Comparison of ENCODE assay signal across 8 cellular contexts in the genomic region with DNA sequence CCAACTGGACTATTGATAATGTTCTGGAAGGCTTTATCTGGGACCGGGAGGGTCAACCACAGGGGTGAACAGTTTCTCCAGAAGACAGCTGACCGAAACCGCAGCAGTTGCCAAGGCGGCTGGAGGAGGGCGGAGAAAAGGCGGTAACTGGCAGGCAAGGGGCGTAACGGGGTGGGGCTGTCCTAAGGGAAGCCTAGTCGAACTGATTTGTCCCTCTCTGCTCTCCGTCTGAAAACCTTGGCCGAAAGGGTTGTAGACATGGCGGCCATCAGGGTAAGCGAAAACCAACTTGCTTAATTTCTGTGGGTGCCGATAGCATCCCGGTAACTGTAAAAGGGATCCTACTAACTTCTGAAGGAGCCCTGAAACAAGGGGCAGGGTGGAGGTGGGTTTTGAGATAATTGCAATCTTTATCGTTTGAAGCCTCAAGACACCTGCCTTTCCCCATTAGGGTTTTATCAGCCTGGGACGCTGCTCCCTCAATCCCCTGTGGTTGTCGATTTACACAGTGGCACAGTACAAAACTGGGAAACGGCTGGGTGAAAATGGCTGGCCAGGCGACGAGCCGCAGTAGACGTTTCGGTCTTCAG. TPM values are rescaled to one million over a fixed set of nuclear protein-coding genes. Genes with fewer than 3 reads are reported as not detected.
A peak's percentile ranks its signal among the peaks of the same experiment; 100 is the strongest.
DNase-seq lines count a peak whose midpoint lies in the region; ATAC-seq, FAIRE-seq and TF ChIP-seq lines count a peak whose summit lies in the region.

A gene with protein sequence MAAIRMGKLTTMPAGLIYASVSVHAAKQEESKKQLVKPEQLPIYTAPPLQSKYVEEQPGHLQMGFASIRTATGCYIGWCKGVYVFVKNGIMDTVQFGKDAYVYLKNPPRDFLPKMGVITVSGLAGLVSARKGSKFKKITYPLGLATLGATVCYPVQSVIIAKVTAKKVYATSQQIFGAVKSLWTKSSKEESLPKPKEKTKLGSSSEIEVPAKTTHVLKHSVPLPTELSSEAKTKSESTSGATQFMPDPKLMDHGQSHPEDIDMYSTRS (plus strand): TSS at position 223 of the 590 bp plus-strand sequence. CDS start 36 bp downstream, at position 259.

- FAIRE-seq in GM18507 (lab: Jason Lieb, UNC) (peak; percentile 97), GM12878 (lab: Jason Lieb, UNC) (peak; percentile 64)

- SMC1A ChIA-PET in GM12878 (lab: Charles Lee; ENCODE audit: uncharacterized antibody, unreplicated experiment) = interaction anchor here (1.0 kb wide), 1 partner anchor 52 kb away, joined by 4 read pairs; no protein-coding TSS in a partner anchor

- peak within 1 kb of the TSS; percentile 54 for H3K4me2 ChIP-seq in GM12878 (ENCODE audit: control insufficient read depth, insufficient read depth)

- TSS peak; percentile 86 for BruUV-seq in GM12878 (replicated peaks; lab: Mats Ljungman, UMichigan)

- peak within 1 kb of the TSS; percentile 73 for H2AFZ ChIP-seq in GM12878 (ENCODE audit: control insufficient read depth, low read depth, low read length)

- no peaks in the 10 kb centered on the region for H3K27me3 ChIP-seq in GM12878 (replicated peaks in 1 of 2; ENCODE audit: control insufficient read depth in 2 of 2, insufficient read depth in 2 of 2, low read length in 1 of 2)

- CTCF ChIA-PET in GM12878 (lab: Yijun Ruan, JAX) = interaction anchor here (1.1 kb wide), 1 partner anchor 96 kb away, joined by 3 read pairs; no protein-coding TSS in a partner anchor

- intact Hi-C loops in GM12878 (cut with micrococcal nuclease; ENCODE audit: unreplicated experiment) (no loop called here), sciatic nerve (cut with DNase I) (no loop called here)

- no peaks in the 10 kb centered on the region for H3K9me3 ChIP-seq in GM12878 (replicated peaks; ENCODE audit: control insufficient read depth, insufficient read depth, low read length)

- in situ Hi-C loops in GM12878 (cut with MboI) = no loop called here

- H3K79me2 ChIP-seq in GM12878 (ENCODE audit: control insufficient read depth, insufficient read depth, low read length) = peaks cover 7% of the 10 kb centered on the region

- H3K27ac ChIP-seq in GM12878 (ENCODE audit: control insufficient read depth, insufficient read depth) = peak within 1 kb of the TSS; percentile 55

- no peaks in the 10 kb centered on the region for H3K4me1 ChIP-seq in GM12878 (ENCODE audit: control insufficient read depth, insufficient read depth, low read length)

- peak within 1 kb of the TSS; percentile 78 for H3K9ac ChIP-seq in GM12878 (ENCODE audit: control insufficient read depth, insufficient read depth, low read length)

- TF ChIP-seq CTCF in GM12878 (IDR thresholded peaks at IDR 0.05 in 2 of 3, conservative IDR thresholded peaks at IDR 0.05 in 1 of 3; ENCODE audit: control insufficient read depth in 2 of 3, extremely low read depth in 1 of 3, insufficient read depth in 1 of 3, low read depth in 3 of 3, low read length in 3 of 3) = no peak

- peak; percentile 37 for DNase-seq in GM18507 (ENCODE audit: extremely low spot score, insufficient read length, low read depth)
- peak; percentile 65 for DNase-seq in NCI-H2029 treated with DMSO at 0.1 percent for 48 hours (lab: John Stamatoyannopoulos, UW)
- peak; percentile 41 for DNase-seq in T1000 (lab: John Stamatoyannopoulos, UW)
- peak; percentile 57 for DNase-seq in GM12878 (ENCODE audit: low read depth, low spot score)
- peak; percentile 52 for DNase-seq in iPS DF 19.7 (ENCODE audit: low read depth, low spot score)
- peak; percentile 88 for DNase-seq in sciatic nerve (ENCODE audit: low spot score)
- no peak for DNase-seq in NK-92 (lab: John Stamatoyannopoulos, UW; ENCODE audit: unreplicated experiment)

- no peak for TF ChIP-seq RAD21 in GM12878 (IDR thresholded peaks at IDR 0.05; ENCODE audit: insufficient read depth, low read depth, low read length)

- H3K4me3 ChIP-seq in GM12878 = peak within 1 kb of the TSS; percentile 61

- peak; percentile 69 for TF ChIP-seq POLR2A in GM12878 (IDR thresholded peaks at IDR 0.05; ENCODE audit: low read depth, low read length)

- H3K36me3 ChIP-seq in GM12878 (ENCODE audit: control insufficient read depth in 2 of 2, insufficient read depth in 2 of 2, low read length in 1 of 2) = no peaks in the 10 kb centered on the region

- RAD21 ChIA-PET in GM12878 (lab: Charles Lee; ENCODE audit: unreplicated experiment) = no interaction called here

- no peaks in the 10 kb centered on the region for H4K20me1 ChIP-seq in GM12878 (ENCODE audit: control insufficient read depth, insufficient read depth)

- WGBS in GM12878 (ENCODE audit: insufficient coverage, insufficient replicate concordance, low lambda C conversion rate, missing lambda C conversion rate) = 29% methylated on average over 24 of the region's 24 CpGs

- 0 out of 4 replicates have a peak, but pooled peaks of 1 of the 2 experiments have one; percentile 24 for TF ChIP-seq EP300 in GM12878 (IDR thresholded peaks at IDR 0.05; ENCODE audit: borderline replicate concordance in 1 of 2, control insufficient read depth in 1 of 2, low read depth in 2 of 2, low read length in 2 of 2)

- POLR2A ChIA-PET in GM12878 (lab: Charles Lee) = interaction anchor here (0.5 kb wide), 1 partner anchor 210 kb away, joined by 4 read pairs; no protein-coding TSS in a partner anchor

- peak; percentile 97 for ATAC-seq in HG02973 (IDR thresholded peaks at IDR 0.05; ENCODE audit: unreplicated experiment)
- peak; percentile 97 for ATAC-seq in GM12878
- ATAC-seq in sciatic nerve = peak; percentile 99

TF ChIP-seq in GM12878, 131 proteins besides CTCF, POLR2A, EP300 and RAD21 (continues in another document):
- TF ChIP-seq ETV6 (conservative IDR thresholded peaks at IDR 0.05 in 1 of 2, IDR thresholded peaks at IDR 0.05 in 1 of 2; ENCODE audit: borderline replicate concordance in 1 of 2, low read depth in 1 of 2) (no peak), PAX5 (IDR thresholded peaks at IDR 0.05; ENCODE audit: borderline replicate concordance, low read depth, low read length) (0 out of 2 replicates have a peak, but pooled peaks have one; percentile 34), NFIC (IDR thresholded peaks at IDR 0.05; ENCODE audit: low read depth, low read length) (0 out of 2 replicates have a peak, but pooled peaks have one; percentile 32), MEF2B (IDR thresholded peaks at IDR 0.05; ENCODE audit: partially characterized antibody, poor library complexity, severe bottlenecking) (peak; percentile 10), RUNX3 (IDR thresholded peaks at IDR 0.05; ENCODE audit: low read length) (peak; percentile 85)
- TF ChIP-seq, protein P1, sequence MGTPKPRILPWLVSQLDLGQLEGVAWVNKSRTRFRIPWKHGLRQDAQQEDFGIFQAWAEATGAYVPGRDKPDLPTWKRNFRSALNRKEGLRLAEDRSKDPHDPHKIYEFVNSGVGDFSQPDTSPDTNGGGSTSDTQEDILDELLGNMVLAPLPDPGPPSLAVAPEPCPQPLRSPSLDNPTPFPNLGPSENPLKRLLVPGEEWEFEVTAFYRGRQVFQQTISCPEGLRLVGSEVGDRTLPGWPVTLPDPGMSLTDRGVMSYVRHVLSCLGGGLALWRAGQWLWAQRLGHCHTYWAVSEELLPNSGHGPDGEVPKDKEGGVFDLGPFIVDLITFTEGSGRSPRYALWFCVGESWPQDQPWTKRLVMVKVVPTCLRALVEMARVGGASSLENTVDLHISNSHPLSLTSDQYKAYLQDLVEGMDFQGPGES (IDR thresholded peaks at IDR 0.05) = no peak
- TF ChIP-seq, protein P2, sequence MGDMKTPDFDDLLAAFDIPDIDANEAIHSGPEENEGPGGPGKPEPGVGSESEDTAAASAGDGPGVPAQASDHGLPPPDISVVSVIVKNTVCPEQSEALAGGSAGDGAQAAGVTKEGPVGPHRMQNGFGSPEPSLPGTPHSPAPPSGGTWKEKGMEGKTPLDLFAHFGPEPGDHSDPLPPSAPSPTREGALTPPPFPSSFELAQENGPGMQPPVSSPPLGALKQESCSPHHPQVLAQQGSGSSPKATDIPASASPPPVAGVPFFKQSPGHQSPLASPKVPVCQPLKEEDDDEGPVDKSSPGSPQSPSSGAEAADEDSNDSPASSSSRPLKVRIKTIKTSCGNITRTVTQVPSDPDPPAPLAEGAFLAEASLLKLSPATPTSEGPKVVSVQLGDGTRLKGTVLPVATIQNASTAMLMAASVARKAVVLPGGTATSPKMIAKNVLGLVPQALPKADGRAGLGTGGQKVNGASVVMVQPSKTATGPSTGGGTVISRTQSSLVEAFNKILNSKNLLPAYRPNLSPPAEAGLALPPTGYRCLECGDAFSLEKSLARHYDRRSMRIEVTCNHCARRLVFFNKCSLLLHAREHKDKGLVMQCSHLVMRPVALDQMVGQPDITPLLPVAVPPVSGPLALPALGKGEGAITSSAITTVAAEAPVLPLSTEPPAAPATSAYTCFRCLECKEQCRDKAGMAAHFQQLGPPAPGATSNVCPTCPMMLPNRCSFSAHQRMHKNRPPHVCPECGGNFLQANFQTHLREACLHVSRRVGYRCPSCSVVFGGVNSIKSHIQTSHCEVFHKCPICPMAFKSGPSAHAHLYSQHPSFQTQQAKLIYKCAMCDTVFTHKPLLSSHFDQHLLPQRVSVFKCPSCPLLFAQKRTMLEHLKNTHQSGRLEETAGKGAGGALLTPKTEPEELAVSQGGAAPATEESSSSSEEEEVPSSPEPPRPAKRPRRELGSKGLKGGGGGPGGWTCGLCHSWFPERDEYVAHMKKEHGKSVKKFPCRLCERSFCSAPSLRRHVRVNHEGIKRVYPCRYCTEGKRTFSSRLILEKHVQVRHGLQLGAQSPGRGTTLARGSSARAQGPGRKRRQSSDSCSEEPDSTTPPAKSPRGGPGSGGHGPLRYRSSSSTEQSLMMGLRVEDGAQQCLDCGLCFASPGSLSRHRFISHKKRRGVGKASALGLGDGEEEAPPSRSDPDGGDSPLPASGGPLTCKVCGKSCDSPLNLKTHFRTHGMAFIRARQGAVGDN (IDR thresholded peaks at IDR 0.05) = peak; percentile 39; the same call in 1 of the 2 replicates

RNA-seq across cellular contexts. Expression of the gene that starts here (rescaled TPM):
- 13.2 and 15.4 TPM in 2 replicates for total RNA-seq in GM12878 (2013; cell fraction: nucleolus; rRNA removed)
- total RNA-seq in GM12878 (2014; rRNA removed) (4.5 and 5.9 TPM in 2 replicates), GM12878 (2014; rRNA removed; fragmentation: Illumina TruSeq; extraction: Trizol) (9.3 and 9.4 TPM in 2 replicates), GM12878 (2021) (13.6 and 14.7 TPM in 2 replicates), sciatic nerve (20.3 TPM)
- polyA plus RNA-seq in GM12878 (2011; ENCODE audit: low read depth) = 6.1 TPM
- polyA plus RNA-seq in GM12878 (2011; rRNA removed) (9.6 and 12.5 TPM in 2 replicates), GM12878 (2014; fragmentation: Illumina TruSeq; extraction: Trizol) (7.7 and 7.9 TPM in 2 replicates), GM12878 (2014; fragmentation: Nextera tagmentation; extraction: Ambion mirVana) (1 to 10 TPM; 5.6 to 9.8 TPM), GM12878 (2014; rRNA removed) (4.4 and 5.0 TPM in 2 replicates), GM12878 (2016; fragmentation: Nextera tagmentation; extraction: Ambion mirVana) (1 to 10 TPM; 5.5 to 7.5 TPM)
- 3.2 and 4.0 TPM in 2 replicates for polyA plus RNA-seq in GM12878 (2011; cell fraction: cytosol; rRNA removed)
- 3.9 and 4.6 TPM in 2 replicates for polyA plus RNA-seq in GM12878 (2011; cell fraction: nucleus; rRNA removed)
- polyA plus RNA-seq in GM12878 (2012) = 4.5 and 6.8 TPM in 2 replicates
- polyA minus RNA-seq in GM12878 (2011; rRNA and poly(A)+ RNA removed) = 6.3 and 9.4 TPM in 2 replicates
- 4.6 and 5.1 TPM in 2 replicates for polyA minus RNA-seq in GM12878 (2011; cell fraction: cytosol; rRNA and poly(A)+ RNA removed)
- polyA minus RNA-seq in GM12878 (2011; cell fraction: nucleus; rRNA and poly(A)+ RNA removed) = 2.4 and 2.8 TPM in 2 replicates
